Comparison of ENCODE assay signal across 12 cellular contexts in genomic region chr7:95886501-95887090, GRCh38.
DNase-seq lines count a peak whose midpoint lies in the region; ATAC-seq and TF ChIP-seq lines count a peak whose summit lies in the region.
"Had no signal": no experiment of that assay in that cellular context is flagged by ENCODE, and none has a peak within 500 bp of the region (broad histone marks: within the 10 kb centered on the region; RNA-seq: fewer than 3 reads in every experiment).

No MANE protein-coding gene starts in this region.

- DNase-seq in EL, result peak; percentile 4
- DNase-seq in NCI-H146 (lab: John Stamatoyannopoulos, UW), result peak; percentile 81
- DNase-seq in amniotic epithelial cell (ENCODE audit: low read depth), result peak; percentile 20
- no peak for DNase-seq in right lobe of liver
- no peak for DNase-seq in body of pancreas
- DNase-seq in osteoblast (ENCODE audit: insufficient read length, low spot score, missing footprints), result no peak
- DNase-seq in head of caudate nucleus, result no peak
- DNase-seq in GM10266 (ENCODE audit: extremely low spot score), result no peak
- DNase-seq: activated CD8-positive, alpha-beta T cell treated with anti-CD3 and anti-CD28 coated beads, Interleukin-2, amount 10 ng/mL, durations not matched to agents 7 days and 5 days; kidney glomerular epithelial cell; NK-92 treated with Interleukin-12 subunit alpha and Interleukin-12 subunit beta, amount 100 ng/mL, for 24 hours; sigmoid colon had no signal

- TF ChIP-seq POLR2A in right lobe of liver (IDR thresholded peaks at IDR 0.05) (no peak), body of pancreas (IDR thresholded peaks at IDR 0.05) (no peak)

- H3K4me2 ChIP-seq in osteoblast (ENCODE audit: insufficient read depth, low read length), result no peak overlapping the region

- no peaks in the 10 kb centered on the region for H3K36me3 ChIP-seq in right lobe of liver
- H3K36me3 ChIP-seq in body of pancreas (replicated peaks in 1 of 2; ENCODE audit: insufficient read depth in 1 of 2, low read depth in 2 of 2), result no peaks in the 10 kb centered on the region
- no peaks in the 10 kb centered on the region for H3K36me3 ChIP-seq in osteoblast (ENCODE audit: insufficient read depth, low read length)

- no peak overlapping the region for H2AFZ ChIP-seq in osteoblast (ENCODE audit: low read length)

- ATAC-seq in right lobe of liver (peak; percentile 61 to 82 (median 70)), body of pancreas (no peak)
- ATAC-seq: activated CD8-positive, alpha-beta T cell treated with anti-CD3 and anti-CD28 coated beads, Interleukin-2, amount 10 ng/mL, durations not matched to agents 7 days and 5 days had no signal

- no peaks in the 10 kb centered on the region for H3K9me3 ChIP-seq in right lobe of liver
- H3K9me3 ChIP-seq in body of pancreas, result no peaks in the 10 kb centered on the region
- H3K9me3 ChIP-seq in osteoblast (ENCODE audit: low read depth, low read length), result no peaks in the 10 kb centered on the region
- H3K9me3 ChIP-seq: sigmoid colon had no signal

- intact Hi-C loops in right lobe of liver (cut with DNase I) (no loop called here), body of pancreas (cut with DNase I) (no loop called here), head of caudate nucleus (cut with DNase I) (no loop called here)

- H4K20me1 ChIP-seq in osteoblast (ENCODE audit: insufficient read depth, low read length), result no peaks in the 10 kb centered on the region

- H3K27ac ChIP-seq in right lobe of liver (no peak overlapping the region), body of pancreas (no peak overlapping the region), osteoblast (ENCODE audit: low read depth, low read length) (no peak overlapping the region)
- H3K27ac ChIP-seq: sigmoid colon had no signal

- H3K4me1 ChIP-seq in right lobe of liver (no peaks in the 10 kb centered on the region), body of pancreas (no peaks in the 10 kb centered on the region), osteoblast (ENCODE audit: insufficient read depth, low read length) (no peaks in the 10 kb centered on the region)
- H3K4me1 ChIP-seq: sigmoid colon had no signal

- H3K27me3 ChIP-seq in right lobe of liver (no peaks in the 10 kb centered on the region), body of pancreas (no peaks in the 10 kb centered on the region), osteoblast (ENCODE audit: insufficient read depth, low read length) (no peaks in the 10 kb centered on the region)
- H3K27me3 ChIP-seq: sigmoid colon had no signal

- WGBS in right lobe of liver (ENCODE audit: insufficient coverage, low coverage, low lambda C conversion rate, missing lambda C conversion rate), result 21% methylated on average over 4 of the region's 4 CpGs
- 16 to 25% methylated on average over 4 of the region's 4 CpGs for WGBS in body of pancreas, 2 donors

- H3K4me3 ChIP-seq in right lobe of liver (no peak overlapping the region), body of pancreas (no peak overlapping the region), osteoblast (ENCODE audit: insufficient read depth, low read length) (no peak overlapping the region)
- H3K4me3 ChIP-seq: sigmoid colon had no signal

- H3K79me2 ChIP-seq in osteoblast (ENCODE audit: insufficient read depth, low read length), result no peaks in the 10 kb centered on the region

- no peak for TF ChIP-seq CTCF in right lobe of liver (IDR thresholded peaks at IDR 0.05)
- TF ChIP-seq CTCF in body of pancreas (IDR thresholded peaks at IDR 0.05), result no peak
- TF ChIP-seq CTCF in osteoblast (IDR thresholded peaks at IDR 0.05; ENCODE audit: extremely low read depth, low read depth, low read length), result no peak
- TF ChIP-seq CTCF in GM10266 (IDR thresholded peaks at IDR 0.05; ENCODE audit: control insufficient read depth, insufficient read depth, low read depth, missing control alignments), result no peak

Comparison
In these comparisons a context has a peak if more than half of its experiments do, and no peak if none do; other contexts are left out.
1. DNase-seq: peak in EL (single experiment), NCI-H146 (single experiment) and amniotic epithelial cell (single experiment); none in right lobe of liver (0 of 3), body of pancreas (0 of 4), osteoblast (single experiment), head of caudate nucleus (0 of 42) and GM10266 (single experiment).